In the genomic region with DNA sequence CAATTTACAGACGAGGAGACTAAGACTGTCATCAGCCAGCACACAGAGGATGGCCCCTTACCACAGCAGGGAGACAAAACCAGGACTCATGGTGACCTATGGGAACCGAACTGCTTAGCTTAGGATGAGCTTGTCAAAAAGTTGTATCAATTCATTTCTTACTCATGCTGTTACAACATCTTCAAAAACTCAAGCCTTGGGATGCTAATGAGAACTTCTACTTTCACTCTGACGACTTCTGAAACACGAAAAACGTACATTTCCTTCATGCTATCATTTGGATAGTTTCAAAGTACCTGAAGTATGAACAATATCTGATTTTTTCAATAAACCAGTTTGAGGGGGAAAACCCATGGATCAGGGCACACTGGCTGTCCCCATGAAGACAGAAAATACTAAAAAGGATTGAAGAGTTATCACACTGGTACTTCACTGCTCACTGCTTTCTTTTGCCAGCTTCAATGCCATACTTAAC, we compare ENCODE assay signal across 8 cellular contexts. TPM values are rescaled to one million over a fixed set of nuclear protein-coding genes. Genes with fewer than 3 reads are reported as not detected.
A peak's percentile ranks its signal among the peaks of the same experiment; 100 is the strongest.
DNase-seq lines count a peak whose midpoint lies in the region; ATAC-seq and TF ChIP-seq lines count a peak whose summit lies in the region.

No MANE protein-coding gene starts in this region.

- H3K4me3 Mint-ChIP-seq in memory B cell, result peak overlapping the region; percentile 52

- peaks cover 5% of the 10 kb centered on the region; the same call in 1 of the 2 replicates for H3F3A ChIP-seq in MM.1S (ENCODE audit: insufficient read depth, low read length)

- no peaks in the 10 kb centered on the region for H3K27me3 Mint-ChIP-seq in memory B cell

- no peak overlapping the region for H2AFZ ChIP-seq in MM.1S (ENCODE audit: low read length)

- no peaks in the 10 kb centered on the region for H3K9me2 ChIP-seq in MM.1S (replicated peaks; ENCODE audit: insufficient read depth, low read length)

- H3K27ac ChIP-seq in MM.1S (ENCODE audit: low read length), result peak overlapping the region; percentile 81; the same call in 1 of the 2 replicates

- H3K4me3 ChIP-seq in MM.1S (ENCODE audit: low read length), result peak overlapping the region; percentile 33; the same call in 1 of the 2 replicates
- no peak overlapping the region for H3K4me3 ChIP-seq in lower leg skin (ENCODE audit: low read depth, poor library complexity, severe bottlenecking)

- no peaks in the 10 kb centered on the region for H3K27me3 ChIP-seq in MM.1S (replicated peaks; ENCODE audit: insufficient read depth, low read length)

- 84 to 89% methylated on average over 5 of the region's 5 CpGs for whole genome bisulfite sequencing in lower leg skin, 2 donors

- H3K79me2 ChIP-seq in MM.1S (ENCODE audit: low read length), result no peaks in the 10 kb centered on the region

- peaks cover 36% of the 10 kb centered on the region for H3K4me1 Mint-ChIP-seq in memory B cell

- ATAC-seq in GM18873 (IDR thresholded peaks at IDR 0.05; ENCODE audit: low FRiP score, unreplicated experiment), result peak; percentile 56
- peak; percentile 69 for ATAC-seq in HG02610 (IDR thresholded peaks at IDR 0.05; ENCODE audit: unreplicated experiment)
- peak; percentile 40 for ATAC-seq in memory B cell (ENCODE audit: low read depth)

- intact Hi-C loops in lower leg skin (cut with DNase I; ENCODE audit: low total_unique reads), result no loop called here

- no peaks in the 10 kb centered on the region for H3K9me3 Mint-ChIP-seq in memory B cell

- no peaks in the 10 kb centered on the region for H3K9me3 ChIP-seq in MM.1S (replicated peaks; ENCODE audit: insufficient read depth, low read length)

- peak overlapping the region; percentile 35; the same call in 1 of the 2 replicates for H3K9ac ChIP-seq in MM.1S (ENCODE audit: low read length)

- DNase-seq in MM.1S (peak; percentile 22), memory B cell (ENCODE audit: low spot score in 2 of 2) (no peak), NCI-H82 (lab: John Stamatoyannopoulos, UW) (no peak), hippocampal formation (lab: John Stamatoyannopoulos, UW) (no peak), HuH-7 (ENCODE audit: low spot score) (no peak), lower leg skin (ENCODE audit: low spot score in 2 of 2) (no peak)

- TF ChIP-seq POLR2A in lower leg skin (IDR thresholded peaks at IDR 0.05), result no peak

- peaks cover 10% of the 10 kb centered on the region for H3K36me3 Mint-ChIP-seq in memory B cell

- TF ChIP-seq CTCF in MM.1S (IDR thresholded peaks at IDR 0.05; ENCODE audit: low read length), result no peak
- no peak for TF ChIP-seq CTCF in lower leg skin (IDR thresholded peaks at IDR 0.05)

- H3K36me3 ChIP-seq in MM.1S (replicated peaks; ENCODE audit: insufficient read depth, low read length), result no peaks in the 10 kb centered on the region

- no peaks in the 10 kb centered on the region for H4K20me1 ChIP-seq in MM.1S (ENCODE audit: insufficient read depth, low read length)

- H3K4me2 ChIP-seq in MM.1S (ENCODE audit: low read depth, low read length), result peak overlapping the region; percentile 60

- 0 out of 2 replicates have a peak, but pooled peaks cover 15% of the 10 kb centered on the region for H3K4me1 ChIP-seq in MM.1S (ENCODE audit: low read length)

- peak overlapping the region; percentile 99 for H3K27ac Mint-ChIP-seq in memory B cell

RNA-seq across cellular contexts. Expression of a gene that starts 31.9 kb away (rescaled TPM):
- total RNA-seq in lower leg skin, result 10 to 100 TPM; 17.2 to 49.4 (median 21.6) TPM
